Comparison of ENCODE assay signal across 13 cellular contexts in genomic region chr1:61085191-61086086, GRCh38. TPM values are rescaled to one million over a fixed set of nuclear protein-coding genes. Genes with fewer than 3 reads are reported as not detected.
DNase-seq lines count a peak whose midpoint lies in the region; ATAC-seq and TF ChIP-seq lines count a peak whose summit lies in the region.
"Had no signal": no experiment of that assay in that cellular context is flagged by ENCODE, and none has a peak within 500 bp of the region (broad histone marks: within the 10 kb centered on the region; RNA-seq: fewer than 3 reads in every experiment).

No MANE protein-coding gene starts in this region.

- DNase-seq in OCI-LY7 (ENCODE audit: low spot score), result no peak
- DNase-seq in chondrocyte (ENCODE audit: low spot score), result no peak
- peak; percentile 33 for DNase-seq in medulla oblongata (ENCODE audit: extremely low spot score)
- DNase-seq in GM03348 (ENCODE audit: low spot score), result no peak
- no peak for DNase-seq in activated CD4-positive, alpha-beta memory T cell treated with anti-CD3 and anti-CD28 coated beads, Interleukin-2, amount 10 ng/mL, durations not matched to agents 7 days and 5 days
- no peak for DNase-seq in stimulated activated CD4-positive, alpha-beta T cell treated with anti-CD3 and anti-CD28 coated beads, Interleukin-12 subunit alpha, Interleukin-12 subunit beta, amount 100 ng/mL, for 4 hours
- DNase-seq: Calu3; effector CD4-positive, alpha-beta T cell; immature natural killer cell; MG63; NCI-H526 had no signal

- H3K36me3 Mint-ChIP-seq in chondrocyte (ENCODE audit: low read depth), result peaks cover 17% of the 10 kb centered on the region
- peaks cover 4% of the 10 kb centered on the region for H3K36me3 Mint-ChIP-seq in activated CD4-positive, alpha-beta memory T cell treated with anti-CD3 and anti-CD28 coated beads, Interleukin-2, amount 10 ng/mL, durations not matched to agents 7 days and 5 days (ENCODE audit: low read depth)

- TF ChIP-seq CTCF in OCI-LY7 (conservative IDR thresholded peaks at IDR 0.05; ENCODE audit: low read length) (no peak), chondrocyte (IDR thresholded peaks at IDR 0.05) (no peak)

- H2AFZ ChIP-seq in OCI-LY7 (ENCODE audit: low read length), result no peak overlapping the region

- peaks cover 57% of the 10 kb centered on the region for H3K4me1 Mint-ChIP-seq in chondrocyte (ENCODE audit: low read depth)
- peaks cover 21% of the 10 kb centered on the region for H3K4me1 Mint-ChIP-seq in activated CD4-positive, alpha-beta memory T cell treated with anti-CD3 and anti-CD28 coated beads, Interleukin-2, amount 10 ng/mL, durations not matched to agents 7 days and 5 days

- H3K27ac ChIP-seq in OCI-LY7 (ENCODE audit: low read depth, low read length, poor library complexity, severe bottlenecking) (no peak overlapping the region), temporal lobe (ENCODE audit: low read depth, low read length) (peak overlapping the region; percentile 61)

- CTCF ChIA-PET in OCI-LY7 (lab: Charles Lee; ENCODE audit: unreplicated experiment), result no interaction called here
- CTCF ChIA-PET in activated CD4-positive, alpha-beta memory T cell treated with anti-CD3 and anti-CD28 coated beads, Interleukin-2, amount 10 ng/mL, durations not matched to agents 7 days and 5 days (lab: Charles Lee), result interaction anchor here (1.8 kb wide), 1 partner anchor 35 kb away, joined by 9 read pairs; no protein-coding TSS in a partner anchor

- ATAC-seq in GM21723 (IDR thresholded peaks at IDR 0.05; ENCODE audit: unreplicated experiment), result no peak

- H3K27ac Mint-ChIP-seq in chondrocyte (ENCODE audit: unreplicated experiment), result peak overlapping the region; percentile 98
- no peak overlapping the region for H3K27ac Mint-ChIP-seq in activated CD4-positive, alpha-beta memory T cell treated with anti-CD3 and anti-CD28 coated beads, Interleukin-2, amount 10 ng/mL, durations not matched to agents 7 days and 5 days
- H3K27ac Mint-ChIP-seq: immature natural killer cell had no signal

- H3K4me3 ChIP-seq in OCI-LY7 (ENCODE audit: low read depth, low read length, poor library complexity, severe bottlenecking), result no peak overlapping the region
- H3K4me3 ChIP-seq: MG63 had no signal

- no peaks in the 10 kb centered on the region for H3K9me3 ChIP-seq in OCI-LY7 (ENCODE audit: low read length)
- H3K9me3 ChIP-seq: MG63 had no signal

- no peaks in the 10 kb centered on the region for H3K27me3 Mint-ChIP-seq in chondrocyte (ENCODE audit: low read depth)
- H3K27me3 Mint-ChIP-seq in activated CD4-positive, alpha-beta memory T cell treated with anti-CD3 and anti-CD28 coated beads, Interleukin-2, amount 10 ng/mL, durations not matched to agents 7 days and 5 days, result peaks cover 34% of the 10 kb centered on the region

- BruUV-seq in OCI-LY7 (replicated peaks; lab: Mats Ljungman, UMichigan), result no TSS peak

- peak overlapping the region; percentile 92 for H3K4me3 Mint-ChIP-seq in chondrocyte (ENCODE audit: unreplicated experiment)
- no peak overlapping the region for H3K4me3 Mint-ChIP-seq in activated CD4-positive, alpha-beta memory T cell treated with anti-CD3 and anti-CD28 coated beads, Interleukin-2, amount 10 ng/mL, durations not matched to agents 7 days and 5 days

- no peaks in the 10 kb centered on the region for H3K9me2 ChIP-seq in OCI-LY7 (ENCODE audit: insufficient read depth, low read length)

- H4K20me1 ChIP-seq in OCI-LY7 (ENCODE audit: insufficient read depth, low read length), result peaks cover 21% of the 10 kb centered on the region; the same call in 1 of the 2 replicates

- peaks cover 19% of the 10 kb centered on the region for H3K4me1 ChIP-seq in OCI-LY7 (ENCODE audit: insufficient read depth, low read length, poor library complexity, severe bottlenecking)

- intact Hi-C loops in OCI-LY7 (cut with micrococcal nuclease; ENCODE audit: unreplicated experiment), result loop anchor here (10.0 kb wide), 1 partner anchor 1599 kb away; the partner anchor contains the start of gene DOCK7

- POLR2A ChIA-PET in OCI-LY7 (lab: Charles Lee), result interaction anchor here (0.7 to 1.2 kb wide), 5 partner anchors 9 to 35 kb away, joined by 3 to 4 read pairs (median 4); no protein-coding TSS in a partner anchor
- POLR2A ChIA-PET in activated CD4-positive, alpha-beta memory T cell treated with anti-CD3 and anti-CD28 coated beads, Interleukin-2, amount 10 ng/mL, durations not matched to agents 7 days and 5 days (lab: Charles Lee), result interaction anchor here (1.6 kb wide), 1 partner anchor 8 kb away, joined by 5 read pairs; no protein-coding TSS in a partner anchor

- H3K79me2 ChIP-seq in OCI-LY7 (ENCODE audit: insufficient read depth, low read depth, low read length), result no peaks in the 10 kb centered on the region; the same call in 1 of the 2 replicates

- no peaks in the 10 kb centered on the region for H3K9me3 Mint-ChIP-seq in chondrocyte (ENCODE audit: low read depth)
- H3K9me3 Mint-ChIP-seq in activated CD4-positive, alpha-beta memory T cell treated with anti-CD3 and anti-CD28 coated beads, Interleukin-2, amount 10 ng/mL, durations not matched to agents 7 days and 5 days, result no peaks in the 10 kb centered on the region

- peaks cover 9% of the 10 kb centered on the region; the same call in 1 of the 2 replicates for H3K36me3 ChIP-seq in OCI-LY7 (ENCODE audit: insufficient read depth, low read length)
- H3K36me3 ChIP-seq: MG63 had no signal

- H3K4me2 ChIP-seq in OCI-LY7 (ENCODE audit: low read length), result peak overlapping the region; percentile 98; the same call in 1 of the 2 replicates

RNA-seq across cellular contexts. Expression of gene NFIA, which starts 3.1 kb away (rescaled TPM):
- 2.8 and 7.8 TPM in 2 replicates for total RNA-seq in OCI-LY7 (2014; rRNA removed; shearing (Covaris generic))
- total RNA-seq in OCI-LY7 (2022) (16.4 and 18.8 TPM in 2 replicates), chondrocyte (43.0 to 64.1 TPM (median 47.3 TPM) in 3 replicates), temporal lobe (85.8 TPM)
- 1 to 10 TPM; 2.4 to 3.0 TPM for total RNA-seq in activated CD4-positive, alpha-beta memory T cell treated with anti-CD3 and anti-CD28 coated beads, Interleukin-2, amount 10 ng/mL, durations not matched to agents 7 days and 5 days
